8 cellular contexts compared by ENCODE assay signal in genomic region chrX:48519481-48519880, GRCh38. TPM values are rescaled to one million over a fixed set of nuclear protein-coding genes. Genes with fewer than 3 reads are reported as not detected.
DNase-seq lines count a peak whose midpoint lies in the region; ATAC-seq and TF ChIP-seq lines count a peak whose summit lies in the region.
"Not testable (repeated sequence)": the region's sequence is repeated elsewhere in the genome, so short reads cannot be mapped to it uniquely, and the experiment has no call there.

No MANE protein-coding gene starts in this region.

- H3K27me3 ChIP-seq in CD8-positive, alpha-beta T cell (ENCODE audit: insufficient read depth, low read length); Loucy (ENCODE audit: insufficient read depth, low read length, poor library complexity, severe bottlenecking); neutrophil: not testable (repeated sequence)

- peak overlapping the region; percentile 22 for H3K27ac Mint-ChIP-seq in CD8-positive, alpha-beta T cell
- peak overlapping the region; percentile 62 for H3K27ac Mint-ChIP-seq in T-helper 2 cell treated with Interferon-gamma antibody and Interleukin-4, amounts not matched to agents 5 μg/mL and 100 μg/mL, for 36 hours
- peak overlapping the region; percentile 38 for H3K27ac Mint-ChIP-seq in activated CD4-positive, alpha-beta memory T cell treated with anti-CD3 and anti-CD28 coated beads for 36 hours
- H3K27ac Mint-ChIP-seq in activated T-cell treated with anti-CD3 and anti-CD28 coated beads, Interleukin-2, amount 50 U/mL, for 72 hours, result peak overlapping the region; percentile 48
- peak overlapping the region; percentile 99 for H3K27ac Mint-ChIP-seq in activated naive CD8-positive, alpha-beta T cell treated with anti-CD3 and anti-CD28 coated beads for 36 hours

- not testable (repeated sequence) for H3K9me3 Mint-ChIP-seq in CD8-positive, alpha-beta T cell; T-helper 2 cell treated with Interferon-gamma antibody and Interleukin-4, amounts not matched to agents 5 μg/mL and 100 μg/mL, for 36 hours; activated CD4-positive, alpha-beta memory T cell treated with anti-CD3 and anti-CD28 coated beads for 36 hours; activated T-cell treated with anti-CD3 and anti-CD28 coated beads, Interleukin-2, amount 50 U/mL, for 72 hours; activated naive CD8-positive, alpha-beta T cell treated with anti-CD3 and anti-CD28 coated beads for 36 hours

- H4K20me1 ChIP-seq in Loucy (ENCODE audit: insufficient read depth, low read length, poor library complexity, severe bottlenecking), result not testable (repeated sequence)

- peak overlapping the region; percentile 87 for H3K9ac ChIP-seq in Loucy (ENCODE audit: low read depth, low read length, poor library complexity, severe bottlenecking)

- not testable (repeated sequence) for TF ChIP-seq CTCF in CD8-positive, alpha-beta T cell (IDR thresholded peaks at IDR 0.05); Loucy (conservative IDR thresholded peaks at IDR 0.05; ENCODE audit: low read length); RWPE1 (conservative IDR thresholded peaks at IDR 0.05; ENCODE audit: low read depth); neutrophil (IDR thresholded peaks at IDR 0.05)

- H3K27ac ChIP-seq in CD8-positive, alpha-beta T cell (ENCODE audit: low read depth, low read length), result not testable (repeated sequence)
- H3K27ac ChIP-seq in RWPE1, result peak overlapping the region; percentile 44; the same call in 1 of the 2 replicates
- H3K27ac ChIP-seq in neutrophil, result peak overlapping the region; percentile 45

- not testable (repeated sequence) for H3K9me3 ChIP-seq in CD8-positive, alpha-beta T cell (ENCODE audit: low read length); Loucy (ENCODE audit: insufficient read depth, low read depth, low read length); neutrophil

- H3K4me3 ChIP-seq in CD8-positive, alpha-beta T cell (ENCODE audit: low read depth, low read length); Loucy (ENCODE audit: low read length, poor library complexity, severe bottlenecking); neutrophil (ENCODE audit: low read depth in 1 of 2, low read length in 1 of 2): not testable (repeated sequence)

- peaks cover 15% of the 10 kb centered on the region for H3K36me3 Mint-ChIP-seq in CD8-positive, alpha-beta T cell
- H3K36me3 Mint-ChIP-seq in T-helper 2 cell treated with Interferon-gamma antibody and Interleukin-4, amounts not matched to agents 5 μg/mL and 100 μg/mL, for 36 hours (ENCODE audit: low read depth), result peaks cover 26% of the 10 kb centered on the region
- not testable (repeated sequence) for H3K36me3 Mint-ChIP-seq in activated CD4-positive, alpha-beta memory T cell treated with anti-CD3 and anti-CD28 coated beads for 36 hours; activated T-cell treated with anti-CD3 and anti-CD28 coated beads, Interleukin-2, amount 50 U/mL, for 72 hours (ENCODE audit: insufficient read depth in 2 of 2)
- H3K36me3 Mint-ChIP-seq in activated naive CD8-positive, alpha-beta T cell treated with anti-CD3 and anti-CD28 coated beads for 36 hours, result peaks cover 15% of the 10 kb centered on the region

- H3F3A ChIP-seq in Loucy (ENCODE audit: low read depth), result not testable (repeated sequence)

- not testable (repeated sequence) for H3K27me3 Mint-ChIP-seq in CD8-positive, alpha-beta T cell (ENCODE audit: low read depth); T-helper 2 cell treated with Interferon-gamma antibody and Interleukin-4, amounts not matched to agents 5 μg/mL and 100 μg/mL, for 36 hours (ENCODE audit: low read depth); activated CD4-positive, alpha-beta memory T cell treated with anti-CD3 and anti-CD28 coated beads for 36 hours; activated T-cell treated with anti-CD3 and anti-CD28 coated beads, Interleukin-2, amount 50 U/mL, for 72 hours (ENCODE audit: low read depth); activated naive CD8-positive, alpha-beta T cell treated with anti-CD3 and anti-CD28 coated beads for 36 hours

- not testable (repeated sequence) for H2AFZ ChIP-seq in Loucy (ENCODE audit: low read length)

- H3K79me2 ChIP-seq in Loucy (ENCODE audit: insufficient read depth, low read length), result peaks cover 23% of the 10 kb centered on the region

- H3K9me2 ChIP-seq in Loucy (replicated peaks; ENCODE audit: low read depth, low read length), result not testable (repeated sequence)

- not testable (repeated sequence) for H3K4me2 ChIP-seq in Loucy (ENCODE audit: low read depth, low read length, poor library complexity, severe bottlenecking)

- DNase-seq in CD8-positive, alpha-beta T cell; RWPE1 (ENCODE audit: low spot score); T-helper 2 cell treated with Interferon-gamma antibody and Interleukin-4, amounts not matched to agents 5 μg/mL and 100 μg/mL, for 36 hours (ENCODE audit: low spot score); activated CD4-positive, alpha-beta memory T cell treated with anti-CD3 and anti-CD28 coated beads for 36 hours; activated T-cell treated with anti-CD3 and anti-CD28 coated beads, Interleukin-2, amount 50 U/mL, for 72 hours; activated naive CD8-positive, alpha-beta T cell treated with anti-CD3 and anti-CD28 coated beads for 36 hours: not testable (repeated sequence)

- intact Hi-C loops in CD8-positive, alpha-beta T cell (cut with DNase I, micrococcal nuclease); activated CD4-positive, alpha-beta memory T cell treated with anti-CD3 and anti-CD28 coated beads for 36 hours (cut with micrococcal nuclease): not testable (repeated sequence)

- CTCF ChIA-PET in CD8-positive, alpha-beta T cell (lab: Charles Lee); RWPE1 (lab: Yijun Ruan, JAX); activated CD4-positive, alpha-beta memory T cell treated with anti-CD3 and anti-CD28 coated beads for 36 hours (lab: Charles Lee): not testable (repeated sequence)

- peaks cover 38% of the 10 kb centered on the region for H3K4me1 Mint-ChIP-seq in CD8-positive, alpha-beta T cell (ENCODE audit: low read depth)
- peaks cover 24% of the 10 kb centered on the region for H3K4me1 Mint-ChIP-seq in T-helper 2 cell treated with Interferon-gamma antibody and Interleukin-4, amounts not matched to agents 5 μg/mL and 100 μg/mL, for 36 hours (ENCODE audit: low read depth)
- H3K4me1 Mint-ChIP-seq in activated CD4-positive, alpha-beta memory T cell treated with anti-CD3 and anti-CD28 coated beads for 36 hours (ENCODE audit: low read depth), result peaks cover 25% of the 10 kb centered on the region
- peaks cover 14% of the 10 kb centered on the region for H3K4me1 Mint-ChIP-seq in activated T-cell treated with anti-CD3 and anti-CD28 coated beads, Interleukin-2, amount 50 U/mL, for 72 hours (ENCODE audit: low read depth)
- H3K4me1 Mint-ChIP-seq in activated naive CD8-positive, alpha-beta T cell treated with anti-CD3 and anti-CD28 coated beads for 36 hours, result peaks cover 22% of the 10 kb centered on the region

- POLR2A ChIA-PET in CD8-positive, alpha-beta T cell (lab: Charles Lee), result interaction anchor here (0.6 to 1.9 kb wide), 2 partner anchors 11 to 22 kb away, joined by 4 to 6 read pairs; partner anchors contain the start of gene PORCN
- POLR2A ChIA-PET in RWPE1 (lab: Yijun Ruan, JAX; ENCODE audit: low non-redundant PET), result interaction anchor here (0.5 kb wide), 1 partner anchor 32 kb away, joined by 3 read pairs; no protein-coding TSS in a partner anchor
- POLR2A ChIA-PET in activated CD4-positive, alpha-beta memory T cell treated with anti-CD3 and anti-CD28 coated beads for 36 hours (lab: Charles Lee), result not testable (repeated sequence)

- not testable (repeated sequence) for ATAC-seq in CD8-positive, alpha-beta T cell; activated T-cell treated with anti-CD3 and anti-CD28 coated beads, Interleukin-2, amount 50 U/mL, for 72 hours (replicated peaks in 1 of 2)

- H3K36me3 ChIP-seq in CD8-positive, alpha-beta T cell (ENCODE audit: insufficient read depth, low read length); Loucy (ENCODE audit: insufficient read depth, low read length); neutrophil: not testable (repeated sequence)

- H3K4me1 ChIP-seq in CD8-positive, alpha-beta T cell (ENCODE audit: insufficient read depth, low read length), result peaks cover 19% of the 10 kb centered on the region
- H3K4me1 ChIP-seq in Loucy (ENCODE audit: insufficient read depth, low read length, poor library complexity, severe bottlenecking) (peaks cover 21% of the 10 kb centered on the region), neutrophil (ENCODE audit: control insufficient read depth in 1 of 2, insufficient read depth in 1 of 2, low read depth in 1 of 2, low read length in 1 of 2) (peaks cover 5 to 21% of the 10 kb centered on the region in 2 experiments)

- not testable (repeated sequence) for H3K4me3 Mint-ChIP-seq in CD8-positive, alpha-beta T cell; T-helper 2 cell treated with Interferon-gamma antibody and Interleukin-4, amounts not matched to agents 5 μg/mL and 100 μg/mL, for 36 hours; activated CD4-positive, alpha-beta memory T cell treated with anti-CD3 and anti-CD28 coated beads for 36 hours; activated T-cell treated with anti-CD3 and anti-CD28 coated beads, Interleukin-2, amount 50 U/mL, for 72 hours; activated naive CD8-positive, alpha-beta T cell treated with anti-CD3 and anti-CD28 coated beads for 36 hours

RNA-seq across cellular contexts. Expression of gene EBP, which starts 2.1 kb away (rescaled TPM):
- total RNA-seq in CD8-positive, alpha-beta T cell, result 10 to 100 TPM; 55.2 to 56.9 TPM
- total RNA-seq in activated CD4-positive, alpha-beta memory T cell treated with anti-CD3 and anti-CD28 coated beads for 36 hours, result 100 to 1,000 TPM; 149 to 150 TPM
- 100 to 1,000 TPM; 112 to 113 TPM for total RNA-seq in activated T-cell treated with anti-CD3 and anti-CD28 coated beads, Interleukin-2, amount 50 U/mL, for 72 hours
- 100 to 1,000 TPM; 165 to 169 TPM for total RNA-seq in activated naive CD8-positive, alpha-beta T cell treated with anti-CD3 and anti-CD28 coated beads for 36 hours

RNA-seq across cellular contexts. Expression of gene PORCN, which starts 10.7 kb away (rescaled TPM):
- 10 to 100 TPM; 18.3 to 19.8 TPM for total RNA-seq in CD8-positive, alpha-beta T cell
- total RNA-seq in activated CD4-positive, alpha-beta memory T cell treated with anti-CD3 and anti-CD28 coated beads for 36 hours, result 1 to 10 TPM; 7.1 to 7.7 TPM
- 10 to 100 TPM; 19.4 to 20.3 TPM for total RNA-seq in activated T-cell treated with anti-CD3 and anti-CD28 coated beads, Interleukin-2, amount 50 U/mL, for 72 hours
- 10 to 100 TPM; 11.0 to 11.9 TPM for total RNA-seq in activated naive CD8-positive, alpha-beta T cell treated with anti-CD3 and anti-CD28 coated beads for 36 hours

RNA-seq across cellular contexts. Expression of gene TBC1D25, which starts 20.0 kb away (rescaled TPM):
- total RNA-seq in CD8-positive, alpha-beta T cell, result 10 to 100 TPM; 30.1 to 33.4 TPM
- total RNA-seq in activated CD4-positive, alpha-beta memory T cell treated with anti-CD3 and anti-CD28 coated beads for 36 hours, result 10 to 100 TPM; 13.5 to 16.2 TPM
- 10 to 100 TPM; 20.4 to 20.5 TPM for total RNA-seq in activated T-cell treated with anti-CD3 and anti-CD28 coated beads, Interleukin-2, amount 50 U/mL, for 72 hours
- 10 to 100 TPM; 12.1 to 12.9 TPM for total RNA-seq in activated naive CD8-positive, alpha-beta T cell treated with anti-CD3 and anti-CD28 coated beads for 36 hours

RNA-seq across cellular contexts. Expression of gene FTSJ1, which starts 43.5 kb away (rescaled TPM):
- total RNA-seq in CD8-positive, alpha-beta T cell, result 10 to 100 TPM; 61.4 to 67.4 TPM
- 10 to 100 TPM; 62.8 to 73.9 TPM for total RNA-seq in activated CD4-positive, alpha-beta memory T cell treated with anti-CD3 and anti-CD28 coated beads for 36 hours
- 10 to 100 TPM; 64.3 to 68.7 TPM for total RNA-seq in activated T-cell treated with anti-CD3 and anti-CD28 coated beads, Interleukin-2, amount 50 U/mL, for 72 hours
- 10 to 100 TPM; 98.7 to 98.8 TPM for total RNA-seq in activated naive CD8-positive, alpha-beta T cell treated with anti-CD3 and anti-CD28 coated beads for 36 hours

RNA-seq across cellular contexts. Expression of gene SLC38A5, which starts 49.4 kb away (rescaled TPM):
- total RNA-seq in CD8-positive, alpha-beta T cell, result 1 to 10 TPM; 8.1 to 8.4 TPM
- 10 to 100 TPM; 70.7 to 73.0 TPM for total RNA-seq in activated CD4-positive, alpha-beta memory T cell treated with anti-CD3 and anti-CD28 coated beads for 36 hours
- 10 to 100 TPM; 64.8 to 78.8 TPM for total RNA-seq in activated T-cell treated with anti-CD3 and anti-CD28 coated beads, Interleukin-2, amount 50 U/mL, for 72 hours
- total RNA-seq in activated naive CD8-positive, alpha-beta T cell treated with anti-CD3 and anti-CD28 coated beads for 36 hours, result 100 to 1,000 TPM; 146 to 156 TPM

Comparison
In these comparisons a context has a peak if more than half of its experiments do, and no peak if none do; other contexts are left out.
1. H3K27ac Mint-ChIP-seq: peak in every context shown above with its lines; median percentile 99 in activated naive CD8-positive, alpha-beta T cell treated with anti-CD3 and anti-CD28 coated beads for 36 hours; 62 in T-helper 2 cell treated with Interferon-gamma antibody and Interleukin-4, amounts not matched to agents 5 μg/mL and 100 μg/mL, for 36 hours; 48 in activated T-cell treated with anti-CD3 and anti-CD28 coated beads, Interleukin-2, amount 50 U/mL, for 72 hours; 38 in activated CD4-positive, alpha-beta memory T cell treated with anti-CD3 and anti-CD28 coated beads for 36 hours; 22 in CD8-positive, alpha-beta T cell.